ENCODE assay signal across 10 cellular contexts in the genomic region with DNA sequence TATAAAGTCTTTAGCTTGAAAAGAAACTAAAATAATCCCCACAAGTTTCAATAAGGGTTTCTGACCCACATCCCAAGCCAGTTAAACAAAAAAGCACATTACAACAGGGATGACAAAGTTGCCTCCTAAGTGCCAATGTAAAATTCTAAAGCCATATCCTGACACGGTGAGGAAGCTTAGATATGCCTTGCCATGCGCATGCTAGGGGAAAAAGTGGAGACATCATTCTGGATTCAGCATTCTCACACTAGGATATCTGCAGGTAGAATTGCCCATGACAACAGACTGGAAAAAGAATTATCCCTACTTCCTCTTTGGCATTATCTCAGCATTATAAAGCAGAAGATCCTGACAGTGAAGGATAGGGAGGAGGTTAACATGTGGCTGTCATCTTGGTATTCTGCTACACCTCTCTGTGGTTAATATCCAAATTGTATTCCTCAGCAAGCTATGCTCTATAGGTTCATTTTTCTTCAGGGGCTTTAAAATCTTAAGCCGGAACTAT. TPM values are rescaled to one million over a fixed set of nuclear protein-coding genes. Genes with fewer than 3 reads are reported as not detected.
DNase-seq lines count a peak whose midpoint lies in the region; ATAC-seq and TF ChIP-seq lines count a peak whose summit lies in the region.
"Had no signal": no experiment of that assay in that cellular context is flagged by ENCODE, and none has a peak within 500 bp of the region (broad histone marks: within the 10 kb centered on the region; RNA-seq: fewer than 3 reads in every experiment).

No MANE protein-coding gene starts in this region.

- TF ChIP-seq RAD21 in SK-N-SH (IDR thresholded peaks at IDR 0.05; ENCODE audit: low read length), result no peak

- H3K9me3 ChIP-seq in SK-N-SH, result no peaks in the 10 kb centered on the region
- no peaks in the 10 kb centered on the region for H3K9me3 ChIP-seq in SJCRH30 (replicated peaks)
- H3K9me3 ChIP-seq: MG63 had no signal

- no peak for TF ChIP-seq EP300 in SK-N-SH (IDR thresholded peaks at IDR 0.05; ENCODE audit: borderline replicate concordance in 1 of 2, low read depth in 1 of 2, low read length in 1 of 2)

- CTCF ChIA-PET in SK-N-SH (lab: Yijun Ruan, JAX), result interaction anchor here (0.7 to 1.3 kb wide), 4 partner anchors 99 to 296 kb away, joined by 3 read pairs; no protein-coding TSS in a partner anchor

- H3K9ac ChIP-seq in SK-N-SH, result no peak overlapping the region

- H3F3A ChIP-seq in SK-N-SH (replicated peaks; ENCODE audit: insufficient read depth), result peaks cover 13% of the 10 kb centered on the region

- H3K4me3 ChIP-seq in SK-N-SH (ENCODE audit: low read depth in 2 of 2, low read length in 1 of 2) (peak overlapping the region in 1 of 2 experiments; percentile 99; a peak in 1 of 4 replicates), SJCRH30 (no peak overlapping the region), epithelial cell of proximal tubule (ENCODE audit: low read depth, low read length) (peak overlapping the region; percentile 68), skeletal muscle cell (ENCODE audit: low read depth, low read length) (peak overlapping the region; percentile 7)
- H3K4me3 ChIP-seq: GM12878 had no signal

- H4K20me1 ChIP-seq in SK-N-SH (ENCODE audit: insufficient read depth), result peaks cover 49% of the 10 kb centered on the region

- H2AFZ ChIP-seq in SK-N-SH (ENCODE audit: low read depth), result no peak overlapping the region

- WGBS in SK-N-SH (ENCODE audit: low lambda C conversion rate), result 66% methylated on average over 3 of the region's 3 CpGs

- H3K27me3 ChIP-seq in SK-N-SH (ENCODE audit: insufficient read depth) (no peaks in the 10 kb centered on the region), SJCRH30 (no peaks in the 10 kb centered on the region)
- H3K27me3 ChIP-seq: MG63 had no signal

- H3K9me2 ChIP-seq in SK-N-SH, result no peaks in the 10 kb centered on the region

- no peak for ATAC-seq in SK-N-SH treated with all-trans-retinoic acid at 6 μM for 48 hours

- POLR2A ChIA-PET in SK-N-SH (lab: Yijun Ruan, JAX), result interaction anchor here (1.8 to 2.7 kb wide), 3 partner anchors 100 to 328 kb away, joined by 6 to 15 read pairs (median 7); no protein-coding TSS in a partner anchor

- H3K79me2 ChIP-seq in SK-N-SH (ENCODE audit: insufficient read depth), result peaks cover 51% of the 10 kb centered on the region

- H3K27ac ChIP-seq in SK-N-SH (ENCODE audit: low read depth in 2 of 2, low read length in 1 of 2) (peak overlapping the region; percentile 19 to 99; a peak in 3 of 4 replicates), SJCRH30 (peak overlapping the region; percentile 70; the same call in 1 of the 2 replicates)

- H3K4me1 ChIP-seq in SK-N-SH (ENCODE audit: control insufficient read depth in 1 of 2, insufficient read depth in 2 of 2, low read depth in 1 of 2, low read length in 1 of 2) (peaks cover 22 to 43% of the 10 kb centered on the region in 2 experiments; a peak in 3 of 4 replicates), SJCRH30 (peaks cover 42% of the 10 kb centered on the region)

- TF ChIP-seq CTCF in SK-N-SH (IDR thresholded peaks at IDR 0.05) (no peak), epithelial cell of proximal tubule (conservative IDR thresholded peaks at IDR 0.05; ENCODE audit: low read depth, low read length) (no peak)

- H3K36me3 ChIP-seq in SK-N-SH (replicated peaks in 1 of 2; ENCODE audit: control insufficient read depth in 1 of 2, insufficient read depth in 2 of 2, low read length in 1 of 2) (peaks cover 30 to 34% of the 10 kb centered on the region in 2 experiments), SJCRH30 (peaks cover 27% of the 10 kb centered on the region)

- DNase-seq in SK-N-SH (no peak), SJCRH30 (no peak), epithelial cell of proximal tubule (ENCODE audit: low read depth) (no peak), skeletal muscle cell (ENCODE audit: low read depth) (no peak), cerebellar cortex (ENCODE audit: low spot score) (no peak), COLO668 (lab: John Stamatoyannopoulos, UW; ENCODE audit: unreplicated experiment) (no peak), nucleus accumbens (lab: John Stamatoyannopoulos, UW) (no peak)

- peak overlapping the region; percentile 21; the same call in 1 of the 2 replicates for H3K4me2 ChIP-seq in SK-N-SH

TF ChIP-seq in SK-N-SH, 30 proteins besides CTCF, POLR2A, EP300 and RAD21:
- TF ChIP-seq NRF1 (IDR thresholded peaks at IDR 0.05; ENCODE audit: low read depth, low read length) (no peak), MXI1 (IDR thresholded peaks at IDR 0.05; ENCODE audit: low read depth, low read length) (peak; percentile 57; the same call in 1 of the 2 replicates)

TF ChIP-seq in SK-N-SH treated with all-trans-retinoic acid at 6 μM for 48 hours, 23 proteins besides CTCF, POLR2A, EP300 and RAD21:
- TF ChIP-seq, protein P1, sequence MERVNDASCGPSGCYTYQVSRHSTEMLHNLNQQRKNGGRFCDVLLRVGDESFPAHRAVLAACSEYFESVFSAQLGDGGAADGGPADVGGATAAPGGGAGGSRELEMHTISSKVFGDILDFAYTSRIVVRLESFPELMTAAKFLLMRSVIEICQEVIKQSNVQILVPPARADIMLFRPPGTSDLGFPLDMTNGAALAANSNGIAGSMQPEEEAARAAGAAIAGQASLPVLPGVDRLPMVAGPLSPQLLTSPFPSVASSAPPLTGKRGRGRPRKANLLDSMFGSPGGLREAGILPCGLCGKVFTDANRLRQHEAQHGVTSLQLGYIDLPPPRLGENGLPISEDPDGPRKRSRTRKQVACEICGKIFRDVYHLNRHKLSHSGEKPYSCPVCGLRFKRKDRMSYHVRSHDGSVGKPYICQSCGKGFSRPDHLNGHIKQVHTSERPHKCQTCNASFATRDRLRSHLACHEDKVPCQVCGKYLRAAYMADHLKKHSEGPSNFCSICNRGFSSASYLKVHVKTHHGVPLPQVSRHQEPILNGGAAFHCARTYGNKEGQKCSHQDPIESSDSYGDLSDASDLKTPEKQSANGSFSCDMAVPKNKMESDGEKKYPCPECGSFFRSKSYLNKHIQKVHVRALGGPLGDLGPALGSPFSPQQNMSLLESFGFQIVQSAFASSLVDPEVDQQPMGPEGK (CRISPR knock-in tag; IDR thresholded peaks at IDR 0.05; ENCODE audit: borderline replicate concordance), result no peak
- TF ChIP-seq ZNF70 (CRISPR knock-in tag; IDR thresholded peaks at IDR 0.05), result no peak
TF ChIP-seq in SK-N-SH treated with all-trans-retinoic acid at 6 μM for 48 hours: peak in this region for 0.

RNA-seq across cellular contexts. Expression of a gene that starts 4.9 kb away (rescaled TPM):
- polyA plus RNA-seq in SK-N-SH (2012; rRNA removed), result 64.8 and 71.4 TPM in 2 replicates
- polyA plus RNA-seq in SK-N-SH (2012; cell fraction: cytosol; rRNA removed), result 37.6 and 45.0 TPM in 2 replicates
- polyA plus RNA-seq in SK-N-SH (2012; cell fraction: nucleus; rRNA removed), result 225 and 270 TPM in 2 replicates
- total RNA-seq in SJCRH30 (2014; rRNA removed; shearing (Covaris generic)), result 97.3 and 100 TPM in 2 replicates
- total RNA-seq in epithelial cell of proximal tubule, result 41.1 and 48.8 TPM in 2 replicates
